ENCODE assay signal across 7 cellular contexts in genomic region chr1:173861731-173862145, GRCh38. TPM values are rescaled to one million over a fixed set of nuclear protein-coding genes. Genes with fewer than 3 reads are reported as not detected.
DNase-seq lines count a peak whose midpoint lies in the region; ATAC-seq, FAIRE-seq and TF ChIP-seq lines count a peak whose summit lies in the region.
"Had no signal": no experiment of that assay in that cellular context is flagged by ENCODE, and none has a peak within 500 bp of the region (broad histone marks: within the 10 kb centered on the region; RNA-seq: fewer than 3 reads in every experiment).

No MANE protein-coding gene starts in this region.

- FAIRE-seq in GM12892 (lab: Jason Lieb, UNC) (no peak), RCC 7860 (lab: Jason Lieb, UNC) (no peak)

- TF ChIP-seq CTCF in foreskin keratinocyte (conservative IDR thresholded peaks at IDR 0.05) = no peak
- no peak for TF ChIP-seq CTCF in psoas muscle (IDR thresholded peaks at IDR 0.05)

- H3K27me3 ChIP-seq in foreskin keratinocyte (no peaks in the 10 kb centered on the region), psoas muscle (ENCODE audit: insufficient read depth in 3 of 3, low read length in 2 of 3) (no peaks in the 10 kb centered on the region)

- no peaks in the 10 kb centered on the region for H3K9me3 ChIP-seq in psoas muscle

- no peak overlapping the region for H3K4me3 ChIP-seq in psoas muscle

- peak; percentile 51; the same call in 1 of the 2 replicates for TF ChIP-seq POLR2A in GM12892 (IDR thresholded peaks at IDR 0.05; ENCODE audit: low read depth, low read length)

- ATAC-seq in foreskin keratinocyte (peak; percentile 22), psoas muscle (no peak), HG03439 (IDR thresholded peaks at IDR 0.05; ENCODE audit: unreplicated experiment) (no peak), GM19452 (IDR thresholded peaks at IDR 0.05; ENCODE audit: unreplicated experiment) (no peak)

- DNase-seq in GM12892 (ENCODE audit: insufficient read length) = no peak
- peak; percentile 41 for DNase-seq in RCC 7860 (ENCODE audit: low spot score)
- DNase-seq in foreskin keratinocyte = peak in 1 of 2 donors; percentile 59
- DNase-seq in psoas muscle = no peak
- DNase-seq: NCI-H187 had no signal

- H3K36me3 ChIP-seq in psoas muscle (ENCODE audit: insufficient read depth in 1 of 2, low read depth in 1 of 2) = peaks cover 4 to 100% of the 10 kb centered on the region in 2 donors

- intact Hi-C loops in psoas muscle (cut with DNase I) = no loop called here

- no peak overlapping the region for H3K27ac ChIP-seq in foreskin keratinocyte
- no peak overlapping the region for H3K27ac ChIP-seq in psoas muscle

- whole genome bisulfite sequencing in psoas muscle, 3 donors = 92 to 98% (median 95%) methylated on average over 7 of the region's 7 CpGs

- H3K4me1 ChIP-seq in foreskin keratinocyte = peaks cover 4% of the 10 kb centered on the region
- peaks cover 18% of the 10 kb centered on the region for H3K4me1 ChIP-seq in psoas muscle

RNA-seq across cellular contexts. Expression of gene GAS5, which starts 6.1 kb away (rescaled TPM):
- 977 TPM for polyA plus RNA-seq in GM12892 (2012; ENCODE audit: missing spikeins)
- total RNA-seq in foreskin keratinocyte = 361 and 387 TPM in 2 replicates
- polyA plus RNA-seq in foreskin keratinocyte = 417 and 443 TPM in 2 replicates
- 100 to 1,000 TPM in 2 of 4 donors, 10 to 100 TPM in 2; 70.0 to 148 (median 100) TPM for total RNA-seq in psoas muscle
- 100 to 1,000 TPM; 115 to 222 (median 178) TPM for polyA plus RNA-seq in psoas muscle

RNA-seq across cellular contexts. Expression of gene ZBTB37, which starts 6.4 kb away (rescaled TPM):
- polyA plus RNA-seq in GM12892 (2012; ENCODE audit: missing spikeins) = 2.4 TPM
- total RNA-seq in foreskin keratinocyte (2.8 and 3.4 TPM in 2 replicates), psoas muscle (1 to 10 TPM; 5.5 to 8.2 (median 6.8) TPM)
- polyA plus RNA-seq in foreskin keratinocyte (0.25 and 0.28 TPM in 2 replicates), psoas muscle (1 to 10 TPM; 1.0 to 2.9 (median 2.5) TPM)

RNA-seq across cellular contexts. Expression of gene CENPL, which starts 37.1 kb away (rescaled TPM):
- 11.9 TPM for polyA plus RNA-seq in GM12892 (2012; ENCODE audit: missing spikeins)
- total RNA-seq in foreskin keratinocyte (15.5 and 16.1 TPM in 2 replicates), psoas muscle (1 to 10 TPM; 2.1 to 6.7 (median 4.4) TPM)
- polyA plus RNA-seq in foreskin keratinocyte (4.8 and 5.9 TPM in 2 replicates), psoas muscle (1 to 10 TPM; 2.9 to 7.0 (median 6.5) TPM)

RNA-seq across cellular contexts. Expression of gene DARS2, which starts 37.3 kb away (rescaled TPM):
- polyA plus RNA-seq in GM12892 (2012; ENCODE audit: missing spikeins) = 29.2 TPM
- 37.7 and 40.5 TPM in 2 replicates for total RNA-seq in foreskin keratinocyte
- polyA plus RNA-seq in foreskin keratinocyte = 15.4 and 20.8 TPM in 2 replicates
- total RNA-seq in psoas muscle = 10 to 100 TPM in 1 of 4 donors, 1 to 10 TPM in 3; 5.7 to 14.3 (median 6.7) TPM
- polyA plus RNA-seq in psoas muscle = 10 to 100 TPM in 1 of 3 donors, 1 to 10 TPM in 2; 4.5 to 12.7 (median 7.3) TPM

RNA-seq across cellular contexts. Expression of gene SERPINC1, which starts 55.4 kb away (rescaled TPM):
- polyA plus RNA-seq in GM12892 (2012; ENCODE audit: missing spikeins) = not detected
- not detected in 2 replicates for total RNA-seq in foreskin keratinocyte
- 0.03 TPM in 1 of 2 replicates, not detected in the other for polyA plus RNA-seq in foreskin keratinocyte
- under 1 TPM in 2 of 4 donors, not detected in 2; 0.22 to 0.51 TPM for total RNA-seq in psoas muscle
- polyA plus RNA-seq in psoas muscle = 1 to 10 TPM in 1 of 3 donors, under 1 TPM in 1, not detected in 1; 0.08 to 5.3 TPM
